In genomic region chr12:45990468-45991288, GRCh38 we compare ENCODE assay signal across 8 cellular contexts. TPM values are rescaled to one million over a fixed set of nuclear protein-coding genes. Genes with fewer than 3 reads are reported as not detected.
A peak's percentile ranks its signal among the peaks of the same experiment; 100 is the strongest.
DNase-seq lines count a peak whose midpoint lies in the region; ATAC-seq, FAIRE-seq and TF ChIP-seq lines count a peak whose summit lies in the region.

Gene SCAF11, minus strand, starts transcription at chr12:45990574. Its CDS starts 26,407 bp downstream, at chr12:45964167.

- peak; percentile 97 for TF ChIP-seq CTCF in AG09309 (IDR thresholded peaks at IDR 0.05; ENCODE audit: control insufficient read depth, insufficient read depth, low read depth, low read length, missing control alignments)
- peak; percentile 72 for TF ChIP-seq CTCF in WI38 (IDR thresholded peaks at IDR 0.05; ENCODE audit: low read depth, low read length)
- TF ChIP-seq CTCF in bronchial epithelial cell (IDR thresholded peaks at IDR 0.05; ENCODE audit: insufficient read depth, low read length, severe bottlenecking): peak; percentile 94

- WGBS in small intestine, 3 donors: 0% methylated on average over 52 to 54 of the region's 54 CpGs

- H3K36me3 ChIP-seq in bronchial epithelial cell (ENCODE audit: control insufficient read depth, insufficient read depth, low read length) (peaks cover 1% of the 10 kb centered on the region), small intestine (ENCODE audit: control insufficient read depth in 2 of 2, insufficient read depth in 2 of 2, low read length in 2 of 2) (no peaks in the 10 kb centered on the region)

- DNase-seq in AG09309 (ENCODE audit: low read depth): peak; percentile 98
- peak; percentile 96 for DNase-seq in NCI-H2227 treated with DMSO at 0.1 percent for 48 hours (lab: John Stamatoyannopoulos, UW)
- DNase-seq in bronchial epithelial cell (ENCODE audit: low read depth): peak; percentile 99
- peak; percentile 95 for DNase-seq in iPS-NIHi11 (ENCODE audit: low spot score)
- DNase-seq in small intestine: peak; percentile 100

- H3K4me3 ChIP-seq in AG09309 (ENCODE audit: control insufficient read depth, low read depth, low read length) (peak within 1 kb of the TSS; percentile 90), WI38 (ENCODE audit: low read depth, low read length) (peak within 1 kb of the TSS; percentile 89), bronchial epithelial cell (ENCODE audit: low read depth, low read length) (peak within 1 kb of the TSS; percentile 99), small intestine (ENCODE audit: low read depth in 1 of 2, low read length in 2 of 2) (peak within 1 kb of the TSS; percentile 84 to 89)

- no peaks in the 10 kb centered on the region for H3K9me3 ChIP-seq in small intestine (ENCODE audit: control insufficient read depth, low read depth)

- peak; percentile 72 for ATAC-seq in GM18909 (IDR thresholded peaks at IDR 0.05; ENCODE audit: poor library complexity, unreplicated experiment)
- ATAC-seq in HG03175 (IDR thresholded peaks at IDR 0.05; ENCODE audit: unreplicated experiment): peak; percentile 75

- no peaks in the 10 kb centered on the region for H3K27me3 ChIP-seq in bronchial epithelial cell (ENCODE audit: control insufficient read depth, insufficient read depth, low read length)
- no peaks in the 10 kb centered on the region for H3K27me3 ChIP-seq in small intestine (ENCODE audit: control insufficient read depth in 2 of 2, insufficient read depth in 2 of 2, low read length in 2 of 2)

- peaks cover 0 to 4% of the 10 kb centered on the region in 2 donors for H3K4me1 ChIP-seq in small intestine (ENCODE audit: control insufficient read depth in 2 of 2, insufficient read depth in 1 of 2, low read depth in 1 of 2, low read length in 1 of 2)

- H3K27ac ChIP-seq in small intestine (ENCODE audit: low read depth in 1 of 2, low read length in 1 of 2): peak within 1 kb of the TSS; percentile 95 to 100

- FAIRE-seq in bronchial epithelial cell (lab: Jason Lieb, UNC): peak; percentile 83
- FAIRE-seq in small intestine (lab: Jason Lieb, UNC): no peak

RNA-seq across cellular contexts. Expression of gene SCAF11, which starts in this region (rescaled TPM):
- total RNA-seq in bronchial epithelial cell: 38.7 and 42.2 TPM in 2 replicates
- polyA plus RNA-seq in small intestine: 10 to 100 TPM; 19.7 to 26.5 (median 20.5) TPM

Comparison
In these comparisons a context has a peak if more than half of its experiments do, and no peak if none do; other contexts are left out.
1. Peak in every context shown above with its lines: DNase-seq, ATAC-seq, H3K4me3 ChIP-seq and H3K27ac ChIP-seq.